ENCODE assay signal across 1 cellular context in genomic region chr10:28915989-28916588, GRCh38.
TF ChIP-seq lines count a peak whose summit lies in the region.

No MANE protein-coding gene starts in this region.

TF ChIP-seq in HepG2, 621 proteins besides CTCF, POLR2A, EP300 and RAD21 (continued from another document and continues in another):
- 0 out of 2 replicates have a peak, but pooled peaks have one; percentile 28 for TF ChIP-seq MYPOP (CRISPR knock-in tag; IDR thresholded peaks at IDR 0.05)
- TF ChIP-seq YY1 (IDR thresholded peaks at IDR 0.05; ENCODE audit: insufficient read depth, insufficient replicate concordance, low read depth, low read length), result no peak
- TF ChIP-seq ATF4 (CRISPR knock-in tag; IDR thresholded peaks at IDR 0.05), result 0 out of 4 replicates have a peak, but pooled peaks of 1 of the 2 experiments have one; percentile 22
- TF ChIP-seq SOX5 (CRISPR knock-in tag; IDR thresholded peaks at IDR 0.05; ENCODE audit: borderline replicate concordance), result peak; percentile 76; the same call in 1 of the 2 replicates
- TF ChIP-seq SIX1 (CRISPR knock-in tag; IDR thresholded peaks at IDR 0.05; ENCODE audit: borderline replicate concordance), result peak; percentile 17; the same call in 1 of the 2 replicates
- TF ChIP-seq SKIL (CRISPR knock-in tag; IDR thresholded peaks at IDR 0.05; ENCODE audit: borderline replicate concordance), result peak; percentile 72; the same call in 1 of the 2 replicates
- peak; percentile 25; the same call in 1 of the 2 replicates for TF ChIP-seq STAG1 (CRISPR knock-in tag; IDR thresholded peaks at IDR 0.05)
- no peak for TF ChIP-seq ZNF101 (CRISPR knock-in tag; IDR thresholded peaks at IDR 0.05; ENCODE audit: borderline replicate concordance, low read depth)
- TF ChIP-seq HDAC1 (CRISPR knock-in tag; IDR thresholded peaks at IDR 0.05), result peak; percentile 63; the same call in 1 of the 2 replicates
- TF ChIP-seq SOX13 (IDR thresholded peaks at IDR 0.05), result no peak; the same call in 1 of the 2 replicates
- TF ChIP-seq SOX13 (CRISPR knock-in tag; conservative IDR thresholded peaks at IDR 0.05 in 1 of 2, IDR thresholded peaks at IDR 0.05 in 1 of 2), result peak in 1 of 2 experiments; percentile 69; a peak in 2 of 4 replicates
- TF ChIP-seq TGIF2 (CRISPR knock-in tag; IDR thresholded peaks at IDR 0.05), result no peak
- peak; percentile 38; the same call in 1 of the 2 replicates for TF ChIP-seq IKZF5 (CRISPR knock-in tag; IDR thresholded peaks at IDR 0.05)
- TF ChIP-seq ZNF710 (CRISPR knock-in tag; IDR thresholded peaks at IDR 0.05; ENCODE audit: borderline replicate concordance), result 0 out of 2 replicates have a peak, but pooled peaks have one; percentile 47
- TF ChIP-seq ELF3 (CRISPR knock-in tag; IDR thresholded peaks at IDR 0.05), result peak; percentile 86
- TF ChIP-seq ZNF792 (CRISPR knock-in tag; IDR thresholded peaks at IDR 0.05), result peak; percentile 43; the same call in 1 of the 2 replicates
- peak; percentile 67; the same call in 1 of the 2 replicates for TF ChIP-seq ZGPAT (CRISPR knock-in tag; IDR thresholded peaks at IDR 0.05)
- TF ChIP-seq MXD4 (CRISPR knock-in tag; IDR thresholded peaks at IDR 0.05), result 0 out of 2 replicates have a peak, but pooled peaks have one; percentile 44
- TF ChIP-seq TAF1 (CRISPR knock-in tag; IDR thresholded peaks at IDR 0.05), result peak; percentile 25; the same call in 1 of the 2 replicates
- TF ChIP-seq DNMT3B (CRISPR knock-in tag; conservative IDR thresholded peaks at IDR 0.05), result no peak
- TF ChIP-seq MAFF (IDR thresholded peaks at IDR 0.05; ENCODE audit: low read depth, low read length), result peak; percentile 31; the same call in 1 of the 2 replicates
- 0 out of 2 replicates have a peak, but pooled peaks have one; percentile 24 for TF ChIP-seq ZMYM3 (CRISPR knock-in tag; IDR thresholded peaks at IDR 0.05)
- peak; percentile 66 for TF ChIP-seq BCL6 (CRISPR knock-in tag; IDR thresholded peaks at IDR 0.05)
- TF ChIP-seq ZNF292 (CRISPR knock-in tag; IDR thresholded peaks at IDR 0.05; ENCODE audit: borderline replicate concordance, low read depth), result peak; percentile 97
- TF ChIP-seq KMT2A (CRISPR knock-in tag; IDR thresholded peaks at IDR 0.05), result peak; percentile 43; the same call in 1 of the 2 replicates
- peak; percentile 74; the same call in 1 of the 2 replicates for TF ChIP-seq ZBTB26 (CRISPR knock-in tag; IDR thresholded peaks at IDR 0.05; ENCODE audit: borderline replicate concordance)
- no peak for TF ChIP-seq ZNF335 (CRISPR knock-in tag; IDR thresholded peaks at IDR 0.05)
- peak; percentile 85 for TF ChIP-seq HDAC2 (CRISPR knock-in tag; IDR thresholded peaks at IDR 0.05)
- peak; percentile 77 for TF ChIP-seq ZHX1 (CRISPR knock-in tag; IDR thresholded peaks at IDR 0.05; ENCODE audit: low read depth)
- peak; percentile 66 for TF ChIP-seq ZMYM4 (CRISPR knock-in tag; IDR thresholded peaks at IDR 0.05)
- peak; percentile 50; the same call in 1 of the 2 replicates for TF ChIP-seq ZNF556 (CRISPR knock-in tag; IDR thresholded peaks at IDR 0.05; ENCODE audit: borderline replicate concordance)
- no peak for TF ChIP-seq ZNF224 (CRISPR knock-in tag; IDR thresholded peaks at IDR 0.05)
- peak; percentile 19; the same call in 1 of the 2 replicates for TF ChIP-seq GATAD1 (CRISPR knock-in tag; IDR thresholded peaks at IDR 0.05)
- no peak for TF ChIP-seq ARHGAP35 (CRISPR knock-in tag; IDR thresholded peaks at IDR 0.05; ENCODE audit: borderline replicate concordance)
- TF ChIP-seq HNF1A (IDR thresholded peaks at IDR 0.05; ENCODE audit: low read depth), result peak; percentile 33; the same call in 1 of the 2 replicates
- TF ChIP-seq HNF1A (CRISPR knock-in tag; IDR thresholded peaks at IDR 0.05; ENCODE audit: borderline replicate concordance), result peak; percentile 68; the same call in 1 of the 2 replicates
- TF ChIP-seq TERF1 (CRISPR knock-in tag; IDR thresholded peaks at IDR 0.05), result no peak
- 0 out of 2 replicates have a peak, but pooled peaks have one; percentile 35 for TF ChIP-seq JUNB (CRISPR knock-in tag; IDR thresholded peaks at IDR 0.05; ENCODE audit: borderline replicate concordance)
- 0 out of 4 replicates have a peak, but pooled peaks of 1 of the 2 experiments have one; percentile 55 for TF ChIP-seq KLF16 (CRISPR knock-in tag; IDR thresholded peaks at IDR 0.05)
- peak; percentile 58; the same call in 1 of the 2 replicates for TF ChIP-seq RXRB (CRISPR knock-in tag; IDR thresholded peaks at IDR 0.05; ENCODE audit: borderline replicate concordance)
